Comparison of ENCODE assay signal across 8 cellular contexts in the genomic region with DNA sequence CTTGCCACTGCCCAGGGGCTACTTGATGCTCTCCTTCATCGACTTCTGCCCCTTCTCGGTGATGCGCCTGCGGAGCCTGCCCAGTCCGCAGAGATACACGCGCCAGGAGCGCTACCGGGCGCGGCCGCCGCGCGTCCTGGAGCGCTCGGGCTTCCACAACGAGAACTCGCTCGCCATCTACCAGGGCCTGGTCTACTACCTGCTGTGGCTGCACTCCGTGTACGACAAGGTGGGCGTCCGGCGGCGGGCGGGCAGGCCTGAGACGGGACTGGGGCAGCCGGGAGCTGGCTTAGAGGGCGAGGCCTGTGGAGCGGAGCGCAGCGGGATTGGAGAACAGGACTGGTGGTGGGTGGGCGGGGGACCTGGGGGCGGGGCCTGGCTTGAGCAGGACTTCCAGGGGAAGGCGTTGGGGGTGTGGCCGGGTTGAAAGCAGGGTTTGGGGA. TPM values are rescaled to one million over a fixed set of nuclear protein-coding genes. Genes with fewer than 3 reads are reported as not detected.
DNase-seq lines count a peak whose midpoint lies in the region; ATAC-seq, FAIRE-seq and TF ChIP-seq lines count a peak whose summit lies in the region.

No MANE protein-coding gene starts in this region.

- no peak for FAIRE-seq in astrocyte (lab: Jason Lieb, UNC)

- peak overlapping the region; percentile 93 for H3K4me3 Mint-ChIP-seq in T-helper 2 cell treated with Interferon-gamma antibody and Interleukin-4, amounts not matched to agents 5 μg/mL and 100 μg/mL, for 36 hours
- H3K4me3 Mint-ChIP-seq in astrocyte (ENCODE audit: unreplicated experiment), result peak overlapping the region; percentile 85

- peak; percentile 55 for ATAC-seq in GM19035 (IDR thresholded peaks at IDR 0.05; ENCODE audit: unreplicated experiment)
- no peak for ATAC-seq in HG02571 (IDR thresholded peaks at IDR 0.05; ENCODE audit: unreplicated experiment)

- peak overlapping the region; percentile 81 for H3K27ac Mint-ChIP-seq in T-helper 2 cell treated with Interferon-gamma antibody and Interleukin-4, amounts not matched to agents 5 μg/mL and 100 μg/mL, for 36 hours
- no peak overlapping the region for H3K27ac Mint-ChIP-seq in astrocyte (ENCODE audit: unreplicated experiment)

- H3K4me3 ChIP-seq in AG04449 (ENCODE audit: low read depth, low read length), result peak overlapping the region; percentile 63
- peak overlapping the region; percentile 65 for H3K4me3 ChIP-seq in astrocyte (ENCODE audit: insufficient read depth, low read depth, low read length)
- peak overlapping the region; percentile 37 for H3K4me3 ChIP-seq in hepatocyte

- H2AFZ ChIP-seq in astrocyte (ENCODE audit: low read depth, low read length), result peak overlapping the region; percentile 94
- H2AFZ ChIP-seq in hepatocyte, result peak overlapping the region; percentile 58

- CTCF ChIA-PET in AG04449 (lab: Yijun Ruan, JAX), result interaction anchor here (1.5 to 2.0 kb wide), 2 partner anchors 26 to 127 kb away, joined by 3 to 9 read pairs; a partner anchor contains a TSS

- H3K27me3 Mint-ChIP-seq in T-helper 2 cell treated with Interferon-gamma antibody and Interleukin-4, amounts not matched to agents 5 μg/mL and 100 μg/mL, for 36 hours (ENCODE audit: low read depth), result peaks cover 38% of the 10 kb centered on the region
- peaks cover 40% of the 10 kb centered on the region for H3K27me3 Mint-ChIP-seq in astrocyte (ENCODE audit: low read depth, unreplicated experiment)

- H4K20me1 ChIP-seq in astrocyte (ENCODE audit: insufficient read depth, low read length) (no peaks in the 10 kb centered on the region), hepatocyte (ENCODE audit: insufficient read depth, poor library complexity, severe bottlenecking) (no peaks in the 10 kb centered on the region)

- 0% methylated on average over 28 of the region's 37 CpGs for WGBS in hepatocyte (ENCODE audit: low lambda C conversion rate, missing lambda C conversion rate)

- no peaks in the 10 kb centered on the region for H3K9me3 ChIP-seq in astrocyte (ENCODE audit: insufficient read depth, low read depth, low read length)
- H3K9me3 ChIP-seq in hepatocyte (ENCODE audit: low read depth), result no peaks in the 10 kb centered on the region

- H3K27ac ChIP-seq in astrocyte (ENCODE audit: low read depth, low read length), result no peak overlapping the region
- H3K27ac ChIP-seq in hepatocyte, result no peak overlapping the region

- DNase-seq in AG04449 (ENCODE audit: low read depth, low spot score) (no peak), NCI-H1092 treated with DMSO at 0.1 percent for 48 hours (lab: John Stamatoyannopoulos, UW) (peak; percentile 40), astrocyte (ENCODE audit: low read depth) (peak; percentile 59), hepatocyte (ENCODE audit: low spot score) (peak; percentile 91), renal cortical epithelial cell (ENCODE audit: low read depth) (peak; percentile 50)
- peak; percentile 79 for DNase-seq in T-helper 2 cell treated with Interferon-gamma antibody and Interleukin-4, amounts not matched to agents 5 μg/mL and 100 μg/mL, for 36 hours (ENCODE audit: low spot score)

- POLR2A ChIA-PET in AG04449 (lab: Yijun Ruan, JAX), result interaction anchor here (1.2 kb wide), 1 partner anchor 13 kb away, joined by 5 read pairs; a partner anchor contains a TSS

- no peak overlapping the region for H3K9ac ChIP-seq in astrocyte (ENCODE audit: low read length)

- peaks cover 12% of the 10 kb centered on the region for H3K4me1 Mint-ChIP-seq in T-helper 2 cell treated with Interferon-gamma antibody and Interleukin-4, amounts not matched to agents 5 μg/mL and 100 μg/mL, for 36 hours (ENCODE audit: low read depth)
- H3K4me1 Mint-ChIP-seq in astrocyte (ENCODE audit: low read depth, unreplicated experiment), result no peaks in the 10 kb centered on the region

- no peaks in the 10 kb centered on the region for H3K9me2 ChIP-seq in hepatocyte (replicated peaks; ENCODE audit: insufficient read depth)

- H3K4me1 ChIP-seq in astrocyte (ENCODE audit: insufficient read depth, low read length), result peaks cover 9% of the 10 kb centered on the region
- H3K4me1 ChIP-seq in hepatocyte (ENCODE audit: insufficient read depth), result peaks cover 8% of the 10 kb centered on the region

- H3K4me2 ChIP-seq in astrocyte (ENCODE audit: low read length) (peak overlapping the region; percentile 85), hepatocyte (peak overlapping the region; percentile 100)

- H3K27me3 ChIP-seq in astrocyte (ENCODE audit: insufficient read depth, low read length) (peaks cover 25% of the 10 kb centered on the region), hepatocyte (peaks cover 31% of the 10 kb centered on the region)

- H3K9me3 Mint-ChIP-seq in T-helper 2 cell treated with Interferon-gamma antibody and Interleukin-4, amounts not matched to agents 5 μg/mL and 100 μg/mL, for 36 hours, result no peaks in the 10 kb centered on the region
- H3K9me3 Mint-ChIP-seq in astrocyte (ENCODE audit: unreplicated experiment), result no peaks in the 10 kb centered on the region

- H3K36me3 ChIP-seq in astrocyte (ENCODE audit: insufficient read depth, low read length) (no peaks in the 10 kb centered on the region), hepatocyte (replicated peaks; ENCODE audit: insufficient read depth, low read depth) (no peaks in the 10 kb centered on the region)

- H3K36me3 Mint-ChIP-seq in T-helper 2 cell treated with Interferon-gamma antibody and Interleukin-4, amounts not matched to agents 5 μg/mL and 100 μg/mL, for 36 hours (ENCODE audit: low read depth), result no peaks in the 10 kb centered on the region
- no peaks in the 10 kb centered on the region for H3K36me3 Mint-ChIP-seq in astrocyte (ENCODE audit: low read depth, unreplicated experiment)

- no peak for TF ChIP-seq CTCF in AG04449 (IDR thresholded peaks at IDR 0.05; ENCODE audit: insufficient read depth, low read length, missing control alignments)
- no peak for TF ChIP-seq CTCF in astrocyte (IDR thresholded peaks at IDR 0.05; ENCODE audit: insufficient read depth, low read depth, low read length)
- no peak for TF ChIP-seq CTCF in hepatocyte (IDR thresholded peaks at IDR 0.05; ENCODE audit: poor library complexity)

- H3K79me2 ChIP-seq in astrocyte (ENCODE audit: insufficient read depth, low read length), result no peaks in the 10 kb centered on the region
- H3K79me2 ChIP-seq in hepatocyte, result no peaks in the 10 kb centered on the region

RNA-seq across cellular contexts. Expression of a gene that starts 12.7 kb away (rescaled TPM):
- total RNA-seq in astrocyte (215 and 218 TPM in 2 replicates), hepatocyte (250 and 263 TPM in 2 replicates), renal cortical epithelial cell (206 and 397 TPM in 2 replicates)
- 278 and 312 TPM in 2 replicates for polyA plus RNA-seq in hepatocyte

RNA-seq across cellular contexts. Expression of a gene that starts 26.0 kb away (rescaled TPM):
- 2.2 and 6.4 TPM in 2 replicates for total RNA-seq in astrocyte
- total RNA-seq in hepatocyte, result 14.5 and 19.1 TPM in 2 replicates
- polyA plus RNA-seq in hepatocyte, result 26.1 and 38.0 TPM in 2 replicates
- 0.87 and 1.4 TPM in 2 replicates for total RNA-seq in renal cortical epithelial cell

RNA-seq across cellular contexts. Expression of a gene that starts 26.2 kb away (rescaled TPM):
- 2.1 and 2.8 TPM in 2 replicates for total RNA-seq in astrocyte
- 0.12 and 0.60 TPM in 2 replicates for total RNA-seq in hepatocyte
- 1.1 and 1.6 TPM in 2 replicates for polyA plus RNA-seq in hepatocyte
- total RNA-seq in renal cortical epithelial cell, result 0.80 and 1.7 TPM in 2 replicates

RNA-seq across cellular contexts. Expression of a gene that starts 26.8 kb away (rescaled TPM):
- total RNA-seq in astrocyte (17.3 and 19.0 TPM in 2 replicates), hepatocyte (0.68 and 4.0 TPM in 2 replicates), renal cortical epithelial cell (0.17 and 1.4 TPM in 2 replicates)
- 2.3 and 3.9 TPM in 2 replicates for polyA plus RNA-seq in hepatocyte

RNA-seq across cellular contexts. Expression of a gene that starts 41.2 kb away (rescaled TPM):
- total RNA-seq in astrocyte (11.9 and 15.0 TPM in 2 replicates), hepatocyte (9.9 and 17.3 TPM in 2 replicates), renal cortical epithelial cell (7.6 and 8.9 TPM in 2 replicates)
- 20.2 and 27.7 TPM in 2 replicates for polyA plus RNA-seq in hepatocyte
